In the genomic region with DNA sequence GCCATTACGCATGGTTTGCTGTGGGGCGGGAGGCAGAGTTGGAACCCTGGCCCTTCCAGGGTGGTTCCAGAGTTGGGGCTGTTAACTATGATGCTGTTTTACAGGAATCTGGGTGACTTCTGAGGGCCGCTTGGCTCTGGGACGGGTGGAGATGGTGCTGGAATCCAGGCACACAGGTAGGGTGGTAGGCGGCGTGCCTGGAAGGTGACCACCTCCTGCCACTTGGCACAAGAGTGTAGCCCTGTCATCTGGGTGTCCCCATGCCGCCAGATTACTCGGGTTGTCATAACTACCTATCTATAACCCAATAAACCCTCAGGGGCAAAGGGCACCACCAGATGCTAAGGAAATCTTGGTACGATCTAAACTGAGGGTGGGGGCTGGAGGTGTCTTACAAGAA, we compare ENCODE assay signal across 8 cellular contexts. TPM values are rescaled to one million over a fixed set of nuclear protein-coding genes. Genes with fewer than 3 reads are reported as not detected.
DNase-seq lines count a peak whose midpoint lies in the region; ATAC-seq, FAIRE-seq and TF ChIP-seq lines count a peak whose summit lies in the region.

No MANE protein-coding gene starts in this region.

- H3K4me1 ChIP-seq in DOHH2 (ENCODE audit: control insufficient read depth, low read length), result peaks cover 35% of the 10 kb centered on the region
- peaks cover 22% of the 10 kb centered on the region for H3K4me1 ChIP-seq in PC-3 (ENCODE audit: insufficient read depth, low read length)
- peaks cover 0 to 19% (median 12%) of the 10 kb centered on the region in 4 experiments; a peak in 6 of 7 replicates for H3K4me1 ChIP-seq in H1 (replicated peaks in 1 of 4; ENCODE audit: control insufficient read depth in 3 of 4, insufficient read depth in 4 of 4, low read length in 3 of 4)
- peaks cover 17% of the 10 kb centered on the region for H3K4me1 ChIP-seq in osteoblast (ENCODE audit: insufficient read depth, low read length)

- H3K27ac ChIP-seq in DOHH2 (ENCODE audit: low read depth, low read length) (no peak overlapping the region), PC-3 (ENCODE audit: low read length) (no peak overlapping the region), H1 (ENCODE audit: low read depth, low read length) (no peak overlapping the region), osteoblast (ENCODE audit: low read depth, low read length) (peak overlapping the region; percentile 85)

- H2AFZ ChIP-seq in PC-3 (ENCODE audit: low read length) (no peak overlapping the region), H1 (ENCODE audit: low read length) (no peak overlapping the region), osteoblast (ENCODE audit: low read length) (no peak overlapping the region)

- H4K20me1 ChIP-seq in DOHH2 (ENCODE audit: control insufficient read depth, insufficient read depth, low read depth, low read length) (peaks cover 12% of the 10 kb centered on the region), PC-3 (ENCODE audit: low read length) (peaks cover 6% of the 10 kb centered on the region; the same call in 1 of the 2 replicates), H1 (replicated peaks in 1 of 2; ENCODE audit: control insufficient read depth in 1 of 2, insufficient read depth in 2 of 2, low read length in 2 of 2) (peaks cover 20 to 23% of the 10 kb centered on the region in 2 experiments), osteoblast (ENCODE audit: insufficient read depth, low read length) (peaks cover 24% of the 10 kb centered on the region)

- no peak for DNase-seq in PC-3
- no peak for DNase-seq in H1 (ENCODE audit: low read depth in 1 of 2, low spot score in 2 of 2)
- DNase-seq in osteoblast (ENCODE audit: insufficient read length, low spot score, missing footprints), result no peak
- DNase-seq in urothelium cell line (ENCODE audit: low spot score), result no peak
- DNase-seq in ecto neural progenitor cell (ENCODE audit: low spot score), result no peak

- peak overlapping the region; percentile 82 for H3K4me3 ChIP-seq in DOHH2 (ENCODE audit: low read length)
- H3K4me3 ChIP-seq in PC-3 (ENCODE audit: low read length), result peak overlapping the region; percentile 98
- H3K4me3 ChIP-seq in H1 (ENCODE audit: extremely low read depth in 1 of 4, insufficient read depth in 2 of 4, low read depth in 3 of 4, low read length in 4 of 4), result peak overlapping the region; percentile 80 to 96 (median 87); a peak in 7 of 8 replicates
- H3K4me3 ChIP-seq in osteoblast (ENCODE audit: insufficient read depth, low read length), result peak overlapping the region; percentile 98

- H3K56ac ChIP-seq in H1 (replicated peaks; ENCODE audit: insufficient read length, low read depth, low read length), result no peak overlapping the region

- no peak for TF ChIP-seq POLR2A in H1 (IDR thresholded peaks at IDR 0.05; ENCODE audit: control extremely low read depth in 1 of 2, low read depth in 2 of 2, low read length in 2 of 2)

- no peak for FAIRE-seq in H1 (lab: Jason Lieb, UNC)
- FAIRE-seq in urothelium cell line (lab: Jason Lieb, UNC), result no peak

- H4K91ac ChIP-seq in H1 (replicated peaks; ENCODE audit: insufficient read length, low read length), result no peak overlapping the region

- WGBS in H1 (ENCODE audit: extremely low coverage in 1 of 2, insufficient coverage in 1 of 2, insufficient read length in 1 of 2, insufficient replicate concordance in 2 of 2, low coverage in 1 of 2, low lambda C conversion rate in 2 of 2, missing lambda C conversion rate in 1 of 2), 2 experiments, result 92% methylated on average over 9 of the region's 9 CpGs; no CpG with 5 or more reads in 1 of the 2 experiments

- no peak overlapping the region for H3K14ac ChIP-seq in H1 (ENCODE audit: insufficient read length)

- H3K23ac ChIP-seq in H1 (ENCODE audit: insufficient read length), result no peak overlapping the region

- TF ChIP-seq RAD21 in H1 (IDR thresholded peaks at IDR 0.05 in 1 of 2, conservative IDR thresholded peaks at IDR 0.05 in 1 of 2; ENCODE audit: low read depth in 2 of 2, low read length in 2 of 2), result no peak

- TF ChIP-seq CTCF in DOHH2 (IDR thresholded peaks at IDR 0.05; ENCODE audit: low read depth, low read length, poor library complexity, severe bottlenecking) (no peak), PC-3 (conservative IDR thresholded peaks at IDR 0.05; ENCODE audit: low read depth, low read length) (no peak), H1 (IDR thresholded peaks at IDR 0.05; ENCODE audit: control extremely low read depth in 1 of 3, insufficient read depth in 1 of 3, low read depth in 1 of 3, low read length in 3 of 3) (no peak), osteoblast (IDR thresholded peaks at IDR 0.05; ENCODE audit: extremely low read depth, low read depth, low read length) (no peak)

- no peaks in the 10 kb centered on the region for H3K9me3 ChIP-seq in DOHH2 (ENCODE audit: control insufficient read depth, insufficient read depth, low read length)
- no peaks in the 10 kb centered on the region for H3K9me3 ChIP-seq in PC-3 (ENCODE audit: low read length)
- H3K9me3 ChIP-seq in H1 (ENCODE audit: insufficient read depth in 2 of 2, low read depth in 1 of 2, low read length in 1 of 2), result no peaks in the 10 kb centered on the region
- H3K9me3 ChIP-seq in osteoblast (ENCODE audit: low read depth, low read length), result no peaks in the 10 kb centered on the region

- H2BK5ac ChIP-seq in H1 (ENCODE audit: low read depth, low read length), result no peak overlapping the region

- no peaks in the 10 kb centered on the region for H3K9me2 ChIP-seq in DOHH2 (replicated peaks; ENCODE audit: control insufficient read depth, low read length)
- no peaks in the 10 kb centered on the region for H3K9me2 ChIP-seq in PC-3 (replicated peaks; ENCODE audit: low read length)

- no peak overlapping the region for H2BK120ac ChIP-seq in H1 (replicated peaks; ENCODE audit: low read depth, low read length)

- peaks cover 36% of the 10 kb centered on the region for H3K36me3 ChIP-seq in DOHH2 (ENCODE audit: control insufficient read depth, low read length)
- no peaks in the 10 kb centered on the region for H3K36me3 ChIP-seq in PC-3 (ENCODE audit: low read depth, low read length)
- H3K36me3 ChIP-seq in H1 (ENCODE audit: control insufficient read depth in 2 of 4, insufficient read depth in 4 of 4, low read length in 3 of 4), result peaks cover 0 to 14% (median 2%) of the 10 kb centered on the region in 4 experiments; a peak in 3 of 8 replicates
- H3K36me3 ChIP-seq in osteoblast (ENCODE audit: insufficient read depth, low read length), result peaks cover 21% of the 10 kb centered on the region

- H3K23me2 ChIP-seq in H1 (ENCODE audit: low read depth, low read length), result peaks cover 6% of the 10 kb centered on the region; the same call in 1 of the 2 replicates

- H4K8ac ChIP-seq in H1 (ENCODE audit: extremely low read depth, insufficient read depth, low read length), result peak overlapping the region; percentile 30; the same call in 1 of the 2 replicates

- intact Hi-C loops in PC-3 (cut with micrococcal nuclease), result loop anchor here (5.0 kb wide), 1 partner anchor 36 kb away; no protein-coding TSS in a partner anchor

- H3F3A ChIP-seq in DOHH2 (ENCODE audit: control insufficient read depth, insufficient read depth) (no peaks in the 10 kb centered on the region), PC-3 (ENCODE audit: low read length, unreplicated experiment) (no peaks in the 10 kb centered on the region)

- no peak overlapping the region for H4K5ac ChIP-seq in H1 (ENCODE audit: insufficient read length, low read depth, low read length)

- POLR2A ChIA-PET in PC-3 (lab: Charles Lee; ENCODE audit: unreplicated experiment) (no interaction called here), H1 (lab: Charles Lee; ENCODE audit: partially characterized antibody) (interaction anchor here (1.0 to 3.7 kb wide), 8 partner anchors 8 to 323 kb away, joined by 4 to 32 read pairs (median 4); a partner anchor contains a TSS)

- no peak overlapping the region for H3K4ac ChIP-seq in H1 (replicated peaks; ENCODE audit: insufficient read length, low read depth, low read length)

- CTCF ChIA-PET in PC-3 (lab: Charles Lee) (no interaction called here), H1 (lab: Charles Lee; ENCODE audit: partially characterized antibody) (interaction anchor here (1.3 to 3.9 kb wide), 2 partner anchors 10 to 35 kb away, joined by 4 to 12 read pairs; no protein-coding TSS in a partner anchor)

- H2BK20ac ChIP-seq in H1 (ENCODE audit: low read length), result no peak overlapping the region

- H3K4me2 ChIP-seq in DOHH2 (ENCODE audit: low read length), result peak overlapping the region; percentile 95
- H3K4me2 ChIP-seq in PC-3 (ENCODE audit: low read length), result peak overlapping the region; percentile 95
- H3K4me2 ChIP-seq in H1 (ENCODE audit: insufficient read depth in 1 of 2, low read depth in 2 of 2, low read length in 2 of 2), result peak overlapping the region; percentile 53 to 86
- H3K4me2 ChIP-seq in osteoblast (ENCODE audit: insufficient read depth, low read length), result peak overlapping the region; percentile 81

- TF ChIP-seq EP300 in H1 (IDR thresholded peaks at IDR 0.05; ENCODE audit: borderline replicate concordance in 1 of 2, low read depth in 2 of 2, low read length in 2 of 2), result no peak

- ATAC-seq in PC-3, result no peak
- no peak for ATAC-seq in HG03175 (IDR thresholded peaks at IDR 0.05; ENCODE audit: unreplicated experiment)
- ATAC-seq in HG03045 (IDR thresholded peaks at IDR 0.05; ENCODE audit: unreplicated experiment), result no peak

- H2BK12ac ChIP-seq in H1 (ENCODE audit: low read depth, low read length), result no peak overlapping the region

- H3K79me2 ChIP-seq in DOHH2 (ENCODE audit: control insufficient read depth, low read length) (peaks cover 60% of the 10 kb centered on the region), PC-3 (ENCODE audit: low read length) (peaks cover 59% of the 10 kb centered on the region), H1 (ENCODE audit: control insufficient read depth in 1 of 2, insufficient read depth in 2 of 2, low read length in 2 of 2) (peaks cover 23 to 57% of the 10 kb centered on the region in 2 experiments), osteoblast (ENCODE audit: insufficient read depth, low read length) (peaks cover 61% of the 10 kb centered on the region)

- no TSS peak for BruUV-seq in PC-3 (replicated peaks; lab: Mats Ljungman, UMichigan)

- peaks cover 16% of the 10 kb centered on the region for H3K79me1 ChIP-seq in H1 (ENCODE audit: low read depth, low read length)

- H3K9ac ChIP-seq in PC-3 (ENCODE audit: low read length) (peak overlapping the region; percentile 95; the same call in 1 of the 2 replicates), H1 (replicated peaks in 1 of 4; ENCODE audit: extremely low read depth in 1 of 4, low read depth in 3 of 4, low read length in 3 of 4) (peak overlapping the region in 1 of 4 experiments; percentile 89; a peak in 2 of 7 replicates)

- no peak overlapping the region for H2BK15ac ChIP-seq in H1 (ENCODE audit: low read length)

- H3K27me3 ChIP-seq in DOHH2 (ENCODE audit: control insufficient read depth, low read length), result no peaks in the 10 kb centered on the region
- no peaks in the 10 kb centered on the region for H3K27me3 ChIP-seq in PC-3 (ENCODE audit: low read length)
- H3K27me3 ChIP-seq in H1 (replicated peaks in 1 of 4; ENCODE audit: control insufficient read depth in 3 of 4, extremely low read depth in 1 of 4, insufficient read depth in 3 of 4, low read length in 3 of 4), result no peaks in the 10 kb centered on the region
- H3K27me3 ChIP-seq in osteoblast (ENCODE audit: insufficient read depth, low read length), result no peaks in the 10 kb centered on the region

- H2AK5ac ChIP-seq in H1 (ENCODE audit: low read depth, low read length), result no peak overlapping the region

- H3K18ac ChIP-seq in H1 (ENCODE audit: extremely low read depth, low read length), result no peak overlapping the region

RNA-seq across cellular contexts. Expression of a gene that starts 1.3 kb away (rescaled TPM):
- total RNA-seq in PC-3 (2014; rRNA removed) (39.7 and 43.7 TPM in 2 replicates), osteoblast (99.3 and 106 TPM in 2 replicates)
- 89.4 and 100 TPM in 2 replicates for total RNA-seq in H1 (2021; fragmentation: NEBNext Ultra II Directional; extraction: Animal tissue kit (Norgen Biotek cat#: 25700))
- polyA plus RNA-seq in H1 (2011; rRNA removed), result 44.1 and 52.2 TPM in 2 replicates
- polyA plus RNA-seq in H1 (2011; cell fraction: cytosol; rRNA removed), result 80.1 TPM
- 153 TPM for polyA plus RNA-seq in H1 (2011; cell fraction: nucleus; rRNA removed)
- 66.9 to 85.6 TPM (median 81.2 TPM) in 4 replicates for polyA plus RNA-seq in H1 (2012, experiment 1 of 2)
- polyA plus RNA-seq in H1 (2012, experiment 2 of 2), result 40.9 TPM
- 50.9 TPM for polyA plus RNA-seq in H1 (2013, experiment 1 of 2)
- polyA plus RNA-seq in H1 (2013, experiment 2 of 2), result 47.6 TPM
- 61.8 and 68.1 TPM in 2 replicates for polyA minus RNA-seq in H1 (2011; rRNA and poly(A)+ RNA removed)
- 33.2 TPM for polyA minus RNA-seq in H1 (2011; cell fraction: cytosol; rRNA and poly(A)+ RNA removed)
- 83.4 TPM for polyA minus RNA-seq in H1 (2011; cell fraction: nucleus; rRNA and poly(A)+ RNA removed)
